Comparison of ENCODE assay signal across 8 cellular contexts in genomic region chr11:77473801-77474508, GRCh38. TPM values are rescaled to one million over a fixed set of nuclear protein-coding genes. Genes with fewer than 3 reads are reported as not detected.
DNase-seq lines count a peak whose midpoint lies in the region; ATAC-seq, FAIRE-seq and TF ChIP-seq lines count a peak whose summit lies in the region.

Gene PAK1, minus strand, starts transcription at chr11:77474094. Its CDS starts 81,574 bp downstream, at chr11:77392520.

- ATAC-seq in A549 (peak; percentile 84 to 92), GM18858 (IDR thresholded peaks at IDR 0.05; ENCODE audit: unreplicated experiment) (peak; percentile 37), HG03097 (IDR thresholded peaks at IDR 0.05; ENCODE audit: low FRiP score, unreplicated experiment) (peak; percentile 47)
- ATAC-seq in activated CD4-positive, CD25-positive, alpha-beta regulatory T cell treated with anti-CD3 and anti-CD28 coated beads, Interleukin-2, amount 50 U/mL, for 24 hours = peak; percentile 66 to 74

- H3K36me3 ChIP-seq in keratinocyte (ENCODE audit: control insufficient read depth in 2 of 2, extremely low read depth in 1 of 2, insufficient read depth in 2 of 2, low read length in 2 of 2) = no peaks in the 10 kb centered on the region

- H3K9me1 ChIP-seq in keratinocyte (ENCODE audit: control insufficient read depth, extremely low read depth, insufficient read depth, low read length) = no peaks in the 10 kb centered on the region

- CTCF ChIA-PET in A549 (lab: Yijun Ruan, JAX) = interaction anchor here (0.8 to 1.5 kb wide), 8 partner anchors 11 to 346 kb away, joined by 3 to 5 read pairs (median 3); partner anchors contain the start of gene MYO7A

- no peaks in the 10 kb centered on the region for H3K27me3 ChIP-seq in keratinocyte (ENCODE audit: control insufficient read depth, extremely low read depth, insufficient read depth, low read length)

- 0 out of 5 replicates have a peak, but pooled peaks of 1 of the 2 experiments have one; percentile 18 for TF ChIP-seq RAD21 in A549 (conservative IDR thresholded peaks at IDR 0.05 in 1 of 2, IDR thresholded peaks at IDR 0.05 in 1 of 2)

- no peak for TF ChIP-seq EP300 in A549 (IDR thresholded peaks at IDR 0.05)

- FAIRE-seq in A549 (lab: Jason Lieb, UNC) = no peak
- no peak for FAIRE-seq in keratinocyte (lab: Jason Lieb, UNC)

- H4K20me1 ChIP-seq in keratinocyte (ENCODE audit: control insufficient read depth, extremely low read depth, insufficient read depth, low read length) = no peaks in the 10 kb centered on the region

- peak within 1 kb of the TSS; percentile 88 for H3K9ac ChIP-seq in keratinocyte (ENCODE audit: control insufficient read depth, extremely low read depth, insufficient read depth, low read length)

- H3K27ac ChIP-seq in A549 (peak within 1 kb of the TSS; percentile 86 to 91), keratinocyte (ENCODE audit: control insufficient read depth, insufficient read depth, low read length) (peak within 1 kb of the TSS; percentile 49)

- H3K4me2 ChIP-seq in A549 (peak within 1 kb of the TSS; percentile 98), keratinocyte (ENCODE audit: control insufficient read depth, extremely low read depth, insufficient read depth, low read depth, low read length) (peak within 1 kb of the TSS; percentile 90)

- peaks cover under 1% of the 10 kb centered on the region for H3K79me2 ChIP-seq in keratinocyte (ENCODE audit: control insufficient read depth, insufficient read depth, low read length)

- no peak for TF ChIP-seq POLR2A in A549 (IDR thresholded peaks at IDR 0.05; ENCODE audit: low read length)

- H3K9me3 ChIP-seq in A549 = no peaks in the 10 kb centered on the region
- H3K9me3 ChIP-seq in keratinocyte (ENCODE audit: control insufficient read depth, low read depth, low read length) = no peaks in the 10 kb centered on the region

- POLR2A ChIA-PET in A549 (lab: Yijun Ruan, JAX) = no interaction called here

- peak; percentile 23; the same call in 1 of the 3 replicates for TF ChIP-seq CTCF in A549 (IDR thresholded peaks at IDR 0.05)
- TF ChIP-seq CTCF in keratinocyte (optimal IDR thresholded peaks at IDR 0.05 in 1 of 3, IDR thresholded peaks at IDR 0.05 in 1 of 3, conservative IDR thresholded peaks at IDR 0.05 in 1 of 3; ENCODE audit: extremely low read depth in 1 of 3, insufficient read depth in 2 of 3, low read length in 3 of 3) = peak in 2 of 3 experiments; percentile 57 to 65

- WGBS in A549 (ENCODE audit: missing lambda C conversion rate) = under 1% methylated on average over 45 of the region's 65 CpGs

- peak within 1 kb of the TSS; percentile 93 for H2AFZ ChIP-seq in keratinocyte (ENCODE audit: control insufficient read depth, low read length)

- H3K4me3 ChIP-seq in A549 = peak within 1 kb of the TSS; percentile 85
- H3K4me3 ChIP-seq in keratinocyte (ENCODE audit: control insufficient read depth in 2 of 3, extremely low read depth in 1 of 3, insufficient read depth in 2 of 3, low read depth in 1 of 3, low read length in 3 of 3) = peak within 1 kb of the TSS; percentile 69 to 90 (median 72)

- dilution Hi-C loops in keratinocyte (cut with MboI; ENCODE audit: extremely low pct_ligation_motif_present, low sequenced_read_pairs) = no loop called here

- no peaks in the 10 kb centered on the region for H3K4me1 ChIP-seq in A549
- peaks cover 12% of the 10 kb centered on the region for H3K4me1 ChIP-seq in keratinocyte (ENCODE audit: control insufficient read depth, extremely low read depth, insufficient read depth, low read length)

- DNase-seq in A549 (ENCODE audit: low read depth in 1 of 2, low spot score in 1 of 2) (peak; percentile 81 to 91), NCI-H2171 treated with DMSO at 0.1 percent for 48 hours (lab: John Stamatoyannopoulos, UW) (peak; percentile 92), keratinocyte (ENCODE audit: low read depth, low spot score) (peak; percentile 52)
- peak; percentile 89 for DNase-seq in central memory CD4-positive, alpha-beta T cell
- DNase-seq in stimulated activated CD4-positive, alpha-beta T cell treated with anti-CD3 and anti-CD28 coated beads, Interleukin-12 subunit alpha, Interleukin-12 subunit beta, amount 100 ng/mL, for 4 hours = peak; percentile 79

TF ChIP-seq in A549, 52 proteins besides CTCF, POLR2A, EP300 and RAD21 (continues in another document):
- TF ChIP-seq, protein P1, sequence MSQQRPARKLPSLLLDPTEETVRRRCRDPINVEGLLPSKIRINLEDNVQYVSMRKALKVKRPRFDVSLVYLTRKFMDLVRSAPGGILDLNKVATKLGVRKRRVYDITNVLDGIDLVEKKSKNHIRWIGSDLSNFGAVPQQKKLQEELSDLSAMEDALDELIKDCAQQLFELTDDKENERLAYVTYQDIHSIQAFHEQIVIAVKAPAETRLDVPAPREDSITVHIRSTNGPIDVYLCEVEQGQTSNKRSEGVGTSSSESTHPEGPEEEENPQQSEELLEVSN (IDR thresholded peaks at IDR 0.05; ENCODE audit: borderline replicate concordance, low read depth) = peak; percentile 22; the same call in 1 of the 2 replicates
- TF ChIP-seq PHF8 (IDR thresholded peaks at IDR 0.05; ENCODE audit: borderline replicate concordance, low read depth) = no peak
- TF ChIP-seq HOXB5 (CRISPR knock-in tag; IDR thresholded peaks at IDR 0.05) = peak; percentile 45; the same call in 1 of the 2 replicates
- no peak for TF ChIP-seq EHF (CRISPR knock-in tag; IDR thresholded peaks at IDR 0.05)
- TF ChIP-seq NFE2L2 (conservative IDR thresholded peaks at IDR 0.05; ENCODE audit: low read length) = no peak
- no peak for TF ChIP-seq USF2 (IDR thresholded peaks at IDR 0.05)
- TF ChIP-seq BCL3 (IDR thresholded peaks at IDR 0.05) = no peak
- TF ChIP-seq MAX (IDR thresholded peaks at IDR 0.05) = 0 out of 2 replicates have a peak, but pooled peaks have one; percentile 36
- TF ChIP-seq SREBF2 (IDR thresholded peaks at IDR 0.05) = no peak
- TF ChIP-seq, protein P2, sequence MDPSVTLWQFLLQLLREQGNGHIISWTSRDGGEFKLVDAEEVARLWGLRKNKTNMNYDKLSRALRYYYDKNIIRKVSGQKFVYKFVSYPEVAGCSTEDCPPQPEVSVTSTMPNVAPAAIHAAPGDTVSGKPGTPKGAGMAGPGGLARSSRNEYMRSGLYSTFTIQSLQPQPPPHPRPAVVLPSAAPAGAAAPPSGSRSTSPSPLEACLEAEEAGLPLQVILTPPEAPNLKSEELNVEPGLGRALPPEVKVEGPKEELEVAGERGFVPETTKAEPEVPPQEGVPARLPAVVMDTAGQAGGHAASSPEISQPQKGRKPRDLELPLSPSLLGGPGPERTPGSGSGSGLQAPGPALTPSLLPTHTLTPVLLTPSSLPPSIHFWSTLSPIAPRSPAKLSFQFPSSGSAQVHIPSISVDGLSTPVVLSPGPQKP (IDR thresholded peaks at IDR 0.05; ENCODE audit: low read depth, low read length) = no peak

RNA-seq across cellular contexts. Expression of gene PAK1, which starts in this region (rescaled TPM):
- polyA plus RNA-seq in A549 (2011; rRNA removed) = 60.7 and 67.3 TPM in 2 replicates
- polyA plus RNA-seq in A549 (2012; cell fraction: cytosol; rRNA removed) = 21.9 and 22.8 TPM in 2 replicates
- 17.2 and 29.5 TPM in 2 replicates for polyA plus RNA-seq in A549 (2012; cell fraction: nucleus; rRNA removed)
- 18.9 to 22.2 TPM (median 20.6 TPM) in 3 replicates for polyA plus RNA-seq in A549 (2017; fragmentation: RNase III; extraction: RNeasy Plus Mini Kit Qiagen cat#74134 plus additional on column Dnase treatment)
- 71.6 and 84.6 TPM in 2 replicates for polyA minus RNA-seq in A549 (2011; rRNA and poly(A)+ RNA removed)
- polyA plus RNA-seq in keratinocyte = 77.3 to 85.8 TPM (median 78.2 TPM) in 3 replicates
- 50.0 TPM for polyA plus RNA-seq in keratinocyte (2011; ENCODE audit: low read depth)
- polyA plus RNA-seq in keratinocyte (2011; cell fraction: cytosol; rRNA removed) = 70.8 and 108 TPM in 2 replicates
- 105 and 118 TPM in 2 replicates for polyA plus RNA-seq in keratinocyte (2011; cell fraction: nucleus; rRNA removed)
- polyA plus RNA-seq in keratinocyte (2012; ENCODE audit: low replicate concordance) = 32.7 and 49.4 TPM in 2 replicates
- 65.8 to 148 TPM (median 140 TPM) in 3 replicates for polyA minus RNA-seq in keratinocyte
- 51.4 TPM for polyA minus RNA-seq in keratinocyte (2011; cell fraction: cytosol; rRNA and poly(A)+ RNA removed)
- polyA minus RNA-seq in keratinocyte (2011; cell fraction: nucleus; rRNA and poly(A)+ RNA removed) = 41.4 and 86.6 TPM in 2 replicates

Comparison
In these comparisons a context has a peak if more than half of its experiments do, and no peak if none do; other contexts are left out.
1. Peak in every context shown above with its lines: DNase-seq, ATAC-seq, H3K4me3 ChIP-seq and H3K27ac ChIP-seq.
2. ATAC-seq: peak in every context shown above with its lines; median percentile 88 in A549; 70 in activated CD4-positive, CD25-positive, alpha-beta regulatory T cell treated with anti-CD3 and anti-CD28 coated beads, Interleukin-2, amount 50 U/mL, for 24 hours; 47 in HG03097; 37 in GM18858.